Comparison of ENCODE assay signal across 9 cellular contexts in the genomic region with DNA sequence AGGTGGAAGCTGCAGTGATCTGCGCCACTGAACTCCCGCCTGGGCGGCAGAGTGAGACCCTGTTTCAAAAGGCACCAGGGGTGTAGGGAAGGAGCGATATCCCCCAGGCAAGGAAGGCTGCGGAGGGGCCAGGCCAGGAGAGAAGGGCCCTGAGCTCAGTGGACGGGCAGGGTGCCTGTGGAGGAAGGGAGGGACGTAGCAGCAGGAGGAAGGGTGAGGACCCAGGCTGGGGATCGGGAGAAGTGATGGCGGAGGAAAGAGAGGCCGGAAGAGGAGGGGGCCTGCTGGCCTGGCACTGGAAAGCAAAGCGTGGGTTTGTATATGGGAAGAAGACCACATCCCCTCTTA. TPM values are rescaled to one million over a fixed set of nuclear protein-coding genes. Genes with fewer than 3 reads are reported as not detected.
A peak's percentile ranks its signal among the peaks of the same experiment; 100 is the strongest.
DNase-seq lines count a peak whose midpoint lies in the region; ATAC-seq, FAIRE-seq and TF ChIP-seq lines count a peak whose summit lies in the region.
"Had no signal": no experiment of that assay in that cellular context is flagged by ENCODE, and none has a peak within 500 bp of the region (broad histone marks: within the 10 kb centered on the region; RNA-seq: fewer than 3 reads in every experiment).

No MANE protein-coding gene starts in this region.

- H3K27ac Mint-ChIP-seq in effector memory CD8-positive, alpha-beta T cell, result peak overlapping the region; percentile 96 to 98
- peak overlapping the region; percentile 95 to 99 (median 98) for H3K27ac Mint-ChIP-seq in naive thymus-derived CD8-positive, alpha-beta T cell

- POLR2A ChIA-PET in naive thymus-derived CD8-positive, alpha-beta T cell (lab: Charles Lee), result interaction anchor here (0.8 to 4.7 kb wide), 5 partner anchors 10 to 161 kb away, joined by 3 to 38 read pairs (median 4); no protein-coding TSS in a partner anchor

- ATAC-seq in GM18511 (IDR thresholded peaks at IDR 0.05; ENCODE audit: unreplicated experiment) (peak; percentile 3), HG03520 (IDR thresholded peaks at IDR 0.05; ENCODE audit: unreplicated experiment) (peak; percentile 16)
- ATAC-seq in effector memory CD8-positive, alpha-beta T cell (replicated peaks), result no peak
- ATAC-seq in naive thymus-derived CD8-positive, alpha-beta T cell, result no peak
- ATAC-seq: Panc1 had no signal

- peaks cover 35 to 61% of the 10 kb centered on the region in 2 donors for H3K4me1 Mint-ChIP-seq in effector memory CD8-positive, alpha-beta T cell (ENCODE audit: low read depth in 2 of 2)
- H3K4me1 Mint-ChIP-seq in naive thymus-derived CD8-positive, alpha-beta T cell, result peaks cover 40 to 76% (median 63%) of the 10 kb centered on the region in 4 donors

- DNase-seq in effector memory CD8-positive, alpha-beta T cell, result no peak
- DNase-seq in naive thymus-derived CD8-positive, alpha-beta T cell, result no peak
- no peak for DNase-seq in D721Med (ENCODE audit: insufficient read length, low spot score)
- DNase-seq in cortex of kidney (lab: John Stamatoyannopoulos, UW), result no peak
- DNase-seq in SJCRH30, result no peak
- no peak for DNase-seq in NCI-H526 treated with DMSO at 0.1 percent for 48 hours (lab: John Stamatoyannopoulos, UW)

- H3K4me1 ChIP-seq in SJCRH30, result peaks cover 4% of the 10 kb centered on the region; the same call in 1 of the 2 replicates

- no peaks in the 10 kb centered on the region for H3K9me3 ChIP-seq in SJCRH30 (replicated peaks)

- H3K27ac ChIP-seq in SJCRH30, result no peak overlapping the region

- H3K4me3 Mint-ChIP-seq in effector memory CD8-positive, alpha-beta T cell, result peak overlapping the region; percentile 80 to 88
- peak overlapping the region; percentile 89 to 98 (median 94) for H3K4me3 Mint-ChIP-seq in naive thymus-derived CD8-positive, alpha-beta T cell

- no peak for FAIRE-seq in D721Med (lab: Jason Lieb, UNC)

- H3K4me3 ChIP-seq in SJCRH30, result no peak overlapping the region

- no peaks in the 10 kb centered on the region for H3K9me3 Mint-ChIP-seq in effector memory CD8-positive, alpha-beta T cell
- H3K9me3 Mint-ChIP-seq in naive thymus-derived CD8-positive, alpha-beta T cell, result no peaks in the 10 kb centered on the region

- H3K36me3 ChIP-seq in SJCRH30, result no peaks in the 10 kb centered on the region

- H3K36me3 Mint-ChIP-seq in effector memory CD8-positive, alpha-beta T cell (ENCODE audit: insufficient read depth), result peaks cover 7% of the 10 kb centered on the region
- no peaks in the 10 kb centered on the region for H3K36me3 Mint-ChIP-seq in naive thymus-derived CD8-positive, alpha-beta T cell

- no peaks in the 10 kb centered on the region for H3K27me3 ChIP-seq in SJCRH30

- H3K27me3 Mint-ChIP-seq in effector memory CD8-positive, alpha-beta T cell, result peaks cover 9 to 15% of the 10 kb centered on the region in 2 donors
- peaks cover 0 to 4% (median 0%) of the 10 kb centered on the region in 5 donors for H3K27me3 Mint-ChIP-seq in naive thymus-derived CD8-positive, alpha-beta T cell

- TF ChIP-seq CTCF in D721Med (IDR thresholded peaks at IDR 0.05; ENCODE audit: insufficient read depth, missing control alignments), result no peak

RNA-seq across cellular contexts. Expression of a gene that starts 45.6 kb away (rescaled TPM):
- 10 to 100 TPM; 11.2 to 12.7 TPM for total RNA-seq in naive thymus-derived CD8-positive, alpha-beta T cell
- 1 to 10 TPM in 1 of 3 donors, under 1 TPM in 2; 0.29 to 1.8 (median 0.31) TPM for polyA plus RNA-seq in naive thymus-derived CD8-positive, alpha-beta T cell
- total RNA-seq in SJCRH30 (2014; rRNA removed; shearing (Covaris generic)), result not detected in 2 replicates

Comparison
In these comparisons a context has a peak if more than half of its experiments do, and no peak if none do; other contexts are left out.
1. ATAC-seq: peak in GM18511 (single experiment) and HG03520 (single experiment); none in effector memory CD8-positive, alpha-beta T cell (single experiment) and naive thymus-derived CD8-positive, alpha-beta T cell (0 of 2).
2. RNA of a gene that starts 45.6 kb away (total RNA-seq): 11.2 to 12.7 TPM in naive thymus-derived CD8-positive, alpha-beta T cell; not detected in SJCRH30; every median in the first group is over 10 times any median in the second.